Comparison of ENCODE assay signal across 25 cellular contexts in the genomic region with DNA sequence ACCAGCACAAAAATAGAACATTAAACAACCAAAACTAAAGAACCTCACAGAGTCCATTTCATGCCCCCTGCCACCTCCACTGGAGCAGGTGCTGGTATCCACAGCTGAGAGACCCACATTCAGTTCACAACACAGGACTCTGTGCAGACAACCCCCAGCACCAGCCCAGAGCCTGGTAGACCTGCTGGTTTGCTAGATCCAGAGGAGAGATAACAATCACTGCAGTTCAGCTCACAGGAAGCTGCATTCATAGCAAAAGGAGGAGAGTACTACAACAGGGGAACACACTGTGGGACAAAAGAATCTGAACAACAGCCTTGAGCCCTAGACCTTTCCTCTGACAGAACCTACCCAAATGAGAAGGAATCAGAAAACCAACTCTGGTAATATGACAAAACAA.
"Had no signal": no experiment of that assay in that cellular context is flagged by ENCODE, and none has a peak within 500 bp of the region (broad histone marks: within the 10 kb centered on the region; RNA-seq: fewer than 3 reads in every experiment).

No MANE protein-coding gene starts in this region.

- H3K9me3 Mint-ChIP-seq: stimulated activated naive CD8-positive, alpha-beta T cell treated with anti-CD3 and anti-CD28 coated beads, Interleukin-15, Interleukin-2, amounts not matched to agents 100 ng/mL and 50 ng/mL, for 24 hours; T-helper 1 cell treated with Interleukin-12 subunit alpha and Interleukin-12 subunit beta and Interleukin-4 antibody, amounts not matched to agents 30 μg/mL and 1 μg/mL, for 36 hours had no signal

- DNase-seq: activated CD4-positive, alpha-beta T cell treated with anti-CD3 and anti-CD28 coated beads for 4 hours; activated CD4-positive, alpha-beta T cell treated with anti-CD3 and anti-CD28 coated beads, Interleukin-2, amount 50 U/mL, for 4 hours; activated naive CD4-positive, alpha-beta T cell; activated T-cell treated with anti-CD3 and anti-CD28 coated beads for 4 hours; activated T-cell treated with anti-CD3 and anti-CD28 coated beads, Interleukin-2, amount 50 U/mL, for 72 hours; left cardiac atrium; left ventricle myocardium superior; midbrain; naive thymus-derived CD4-positive, alpha-beta T cell; nucleus accumbens; pancreas; retina; stimulated activated CD4-positive, alpha-beta T cell treated with anti-CD3 and anti-CD28 coated beads, Interleukin-12 subunit alpha, Interleukin-12 subunit beta, amount 100 ng/mL, for 4 hours; stimulated activated CD4-positive, alpha-beta T cell treated with anti-CD3 and anti-CD28 coated beads, Interleukin-4, amount 100 ng/mL, for 1 hour; T-helper 9 cell had no signal

- H3K27me3 Mint-ChIP-seq: dendritic cell treated with granulocyte-macrophage colony-stimulating factor and Interleukin-4, amounts not matched to agents 40 ng/mL and 50 ng/mL, for 4 days had no signal

- H3K27ac Mint-ChIP-seq: activated naive CD4-positive, alpha-beta T cell treated with anti-CD3 and anti-CD28 coated beads, Interleukin-2, amount 50 U/mL, for 72 hours; activated T-cell treated with anti-CD3 and anti-CD28 coated beads, Interleukin-2, amount 50 U/mL, for 72 hours; dendritic cell treated with granulocyte-macrophage colony-stimulating factor and Interleukin-4, amounts not matched to agents 40 ng/mL and 50 ng/mL, for 4 days; naive thymus-derived CD4-positive, alpha-beta T cell; stimulated activated naive CD8-positive, alpha-beta T cell treated with anti-CD3 and anti-CD28 coated beads, Interleukin-15, Interleukin-2, amounts not matched to agents 100 ng/mL and 50 ng/mL, for 24 hours; T-helper 1 cell treated with Interleukin-12 subunit alpha and Interleukin-12 subunit beta and Interleukin-4 antibody, amounts not matched to agents 30 μg/mL and 1 μg/mL, for 36 hours had no signal

- ATAC-seq: activated naive CD4-positive, alpha-beta T cell treated with anti-CD3 and anti-CD28 coated beads, Interleukin-2, amount 50 U/mL, for 72 hours; activated T-cell treated with anti-CD3 and anti-CD28 coated beads, Interleukin-2, amount 50 U/mL, for 72 hours; left cardiac atrium; left ventricle myocardium superior; naive thymus-derived CD4-positive, alpha-beta T cell; pancreas; sciatic nerve had no signal

- H3K9me3 ChIP-seq: pancreas, prostate gland, thoracic aorta had no signal

- H3K27me3 ChIP-seq: pancreas had no signal

- H3K36me3 ChIP-seq: pancreas, prostate gland, thoracic aorta had no signal

- H3K4me3 ChIP-seq: pancreas, prostate gland, skin epidermis, thoracic aorta had no signal

- H3K4me1 Mint-ChIP-seq: central memory CD8-positive, alpha-beta T cell; naive thymus-derived CD4-positive, alpha-beta T cell had no signal

- H3K27ac ChIP-seq: epithelial cell of prostate, pancreas, prostate gland, skin epidermis, thoracic aorta had no signal

- H3K4me1 ChIP-seq: pancreas, prostate gland had no signal

- H3K4me3 Mint-ChIP-seq: activated T-cell treated with anti-CD3 and anti-CD28 coated beads, Interleukin-2, amount 50 U/mL, for 72 hours; central memory CD8-positive, alpha-beta T cell; dendritic cell treated with granulocyte-macrophage colony-stimulating factor and Interleukin-4, amounts not matched to agents 40 ng/mL and 50 ng/mL, for 4 days; naive thymus-derived CD4-positive, alpha-beta T cell; stimulated activated naive CD8-positive, alpha-beta T cell treated with anti-CD3 and anti-CD28 coated beads, Interleukin-15, Interleukin-2, amounts not matched to agents 100 ng/mL and 50 ng/mL, for 24 hours; T-helper 1 cell treated with Interleukin-12 subunit alpha and Interleukin-12 subunit beta and Interleukin-4 antibody, amounts not matched to agents 30 μg/mL and 1 μg/mL, for 36 hours had no signal
